In the genomic region with DNA sequence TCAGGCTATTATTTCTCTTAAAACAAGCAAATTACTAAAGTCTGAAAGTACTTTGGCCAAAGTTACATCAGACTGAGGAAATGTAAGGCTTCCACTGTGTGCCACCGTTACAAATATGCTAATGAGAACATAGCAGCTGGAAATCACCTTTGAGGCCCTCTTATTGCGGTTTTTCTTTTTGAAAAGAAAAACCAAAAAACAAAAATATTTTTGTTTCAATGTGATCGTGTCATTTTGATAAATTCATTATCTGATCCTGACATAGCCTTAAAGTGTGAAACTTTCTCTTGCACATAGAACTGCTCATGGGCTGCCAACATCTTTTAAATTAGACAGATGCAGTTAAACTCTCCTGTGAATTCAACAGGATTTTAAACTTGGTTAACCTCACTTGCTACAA, we compare ENCODE assay signal across 1 cellular context.
TF ChIP-seq lines count a peak whose summit lies in the region.

No MANE protein-coding gene starts in this region.

TF ChIP-seq in K562, 482 proteins besides CTCF, POLR2A, EP300 and RAD21:
- no peak for TF ChIP-seq XRCC4 (IDR thresholded peaks at IDR 0.05; ENCODE audit: extremely low read depth, insufficient read depth, insufficient read length)
- TF ChIP-seq KDM2B (CRISPR knock-in tag; IDR thresholded peaks at IDR 0.05) = no peak
- TF ChIP-seq, protein P1, sequence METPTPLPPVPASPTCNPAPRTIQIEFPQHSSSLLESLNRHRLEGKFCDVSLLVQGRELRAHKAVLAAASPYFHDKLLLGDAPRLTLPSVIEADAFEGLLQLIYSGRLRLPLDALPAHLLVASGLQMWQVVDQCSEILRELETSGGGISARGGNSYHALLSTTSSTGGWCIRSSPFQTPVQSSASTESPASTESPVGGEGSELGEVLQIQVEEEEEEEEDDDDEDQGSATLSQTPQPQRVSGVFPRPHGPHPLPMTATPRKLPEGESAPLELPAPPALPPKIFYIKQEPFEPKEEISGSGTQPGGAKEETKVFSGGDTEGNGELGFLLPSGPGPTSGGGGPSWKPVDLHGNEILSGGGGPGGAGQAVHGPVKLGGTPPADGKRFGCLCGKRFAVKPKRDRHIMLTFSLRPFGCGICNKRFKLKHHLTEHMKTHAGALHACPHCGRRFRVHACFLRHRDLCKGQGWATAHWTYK (CRISPR knock-in tag; IDR thresholded peaks at IDR 0.05) = no peak
- TF ChIP-seq E2F1 (CRISPR knock-in tag; IDR thresholded peaks at IDR 0.05) = no peak
- no peak for TF ChIP-seq MAFF (IDR thresholded peaks at IDR 0.05; ENCODE audit: low read length)
- TF ChIP-seq HMG20A (CRISPR knock-in tag; conservative IDR thresholded peaks at IDR 0.05) = no peak
- no peak for TF ChIP-seq ZNF311 (CRISPR knock-in tag; IDR thresholded peaks at IDR 0.05)
- TF ChIP-seq SAFB2 (IDR thresholded peaks at IDR 0.05; ENCODE audit: borderline replicate concordance, low read depth, low read length, severe bottlenecking) = no peak
- TF ChIP-seq MYC (IDR thresholded peaks at IDR 0.05; ENCODE audit: low read depth, low read length) = no peak
- TF ChIP-seq MYC (CRISPR knock-in tag; IDR thresholded peaks at IDR 0.05; ENCODE audit: borderline replicate concordance, low read depth) = no peak
- TF ChIP-seq ZFP1 (CRISPR knock-in tag; IDR thresholded peaks at IDR 0.05) = no peak
TF ChIP-seq in K562: peak in this region for 0.
